ENCODE assay signal across 8 cellular contexts in genomic region chr19:12766051-12766521, GRCh38. TPM values are rescaled to one million over a fixed set of nuclear protein-coding genes. Genes with fewer than 3 reads are reported as not detected.
A peak's percentile ranks its signal among the peaks of the same experiment; 100 is the strongest.
DNase-seq lines count a peak whose midpoint lies in the region; ATAC-seq and TF ChIP-seq lines count a peak whose summit lies in the region.

No MANE protein-coding gene starts in this region.

- no peaks in the 10 kb centered on the region for H3K9me2 ChIP-seq in SU-DHL-6 (replicated peaks; ENCODE audit: insufficient read depth, low read length)

- H3K27me3 ChIP-seq in SU-DHL-6 (ENCODE audit: low read length) (no peaks in the 10 kb centered on the region), layer of hippocampus (ENCODE audit: control insufficient read depth, insufficient read depth, low read length) (no peaks in the 10 kb centered on the region)

- H3K79me2 ChIP-seq in SU-DHL-6 (ENCODE audit: insufficient read depth, low read length) = no peaks in the 10 kb centered on the region

- H4K20me1 ChIP-seq in SU-DHL-6 (ENCODE audit: low read depth, low read length) = no peaks in the 10 kb centered on the region

- no peak overlapping the region for H3K4me3 ChIP-seq in SU-DHL-6 (ENCODE audit: insufficient read depth, low read length, poor library complexity, severe bottlenecking)

- no peaks in the 10 kb centered on the region for H3F3A ChIP-seq in SU-DHL-6 (ENCODE audit: insufficient read depth)

- no peak overlapping the region for H2AFZ ChIP-seq in SU-DHL-6 (ENCODE audit: low read depth, low read length, severe bottlenecking)

- no peaks in the 10 kb centered on the region for H3K9me3 ChIP-seq in SU-DHL-6 (ENCODE audit: insufficient read depth, low read length)

- peak; percentile 90 for TF ChIP-seq CTCF in SU-DHL-6 (IDR thresholded peaks at IDR 0.05; ENCODE audit: insufficient read depth, low read length, poor library complexity, severe bottlenecking)

- DNase-seq in D341Med (ENCODE audit: low spot score) (peak; percentile 93), cerebellum (ENCODE audit: low spot score) (peak; percentile 80)
- peak; percentile 56 for DNase-seq in stimulated activated CD8-positive, alpha-beta memory T cell treated with anti-CD3 and anti-CD28 coated beads, Interleukin-15, amount 100 ng/mL, for 24 hours (ENCODE audit: low read depth)

- H3K9ac ChIP-seq in SU-DHL-6 (ENCODE audit: low read length) = no peak overlapping the region

- no peaks in the 10 kb centered on the region for H3K36me3 ChIP-seq in SU-DHL-6 (ENCODE audit: low read length)

- H3K27ac ChIP-seq in SU-DHL-6 (ENCODE audit: low read depth, low read length) (no peak overlapping the region), layer of hippocampus (ENCODE audit: low read depth, low read length) (peak overlapping the region; percentile 30)

- H3K4me2 ChIP-seq in SU-DHL-6 (ENCODE audit: low read depth, low read length, poor library complexity, severe bottlenecking) = no peak overlapping the region

- peak; percentile 50 for ATAC-seq in HG03139 (IDR thresholded peaks at IDR 0.05; ENCODE audit: unreplicated experiment)
- no peak for ATAC-seq in GM19452 (IDR thresholded peaks at IDR 0.05; ENCODE audit: unreplicated experiment)
- no peak for ATAC-seq in HG03439 (IDR thresholded peaks at IDR 0.05; ENCODE audit: unreplicated experiment)

RNA-seq across cellular contexts. Expression of gene HOOK2, which starts 9.3 kb away (rescaled TPM):
- total RNA-seq in cerebellum = 21.7 TPM

RNA-seq across cellular contexts. Expression of gene BEST2, which starts 14.5 kb away (rescaled TPM):
- not detected for total RNA-seq in cerebellum

RNA-seq across cellular contexts. Expression of gene JUNB, which starts 25.2 kb away (rescaled TPM):
- 9.0 TPM for total RNA-seq in cerebellum

RNA-seq across cellular contexts. Expression of gene GET3, which starts 28.8 kb away (rescaled TPM):
- total RNA-seq in cerebellum = 34.1 TPM

RNA-seq across cellular contexts. Expression of gene TRIR, which starts 31.6 kb away (rescaled TPM):
- total RNA-seq in cerebellum = 76.4 TPM
